ENCODE assay signal across 8 cellular contexts in genomic region chr3:184560992-184561328, GRCh38. TPM values are rescaled to one million over a fixed set of nuclear protein-coding genes. Genes with fewer than 3 reads are reported as not detected.
DNase-seq lines count a peak whose midpoint lies in the region; ATAC-seq and TF ChIP-seq lines count a peak whose summit lies in the region.

No MANE protein-coding gene starts in this region.

- no peaks in the 10 kb centered on the region for H3K9me3 ChIP-seq in upper lobe of left lung

- POLR2A ChIA-PET in activated naive CD8-positive, alpha-beta T cell treated with anti-CD3 and anti-CD28 coated beads, Interleukin-2, amount 10 ng/mL, durations not matched to agents 7 days and 5 days (lab: Charles Lee): interaction anchor here (1.2 to 1.6 kb wide), 2 partner anchors 217 to 244 kb away, joined by 4 to 12 read pairs; no protein-coding TSS in a partner anchor

- peak; percentile 3 for ATAC-seq in Right ventricle myocardium inferior
- ATAC-seq in activated naive CD8-positive, alpha-beta T cell treated with anti-CD3 and anti-CD28 coated beads, Interleukin-2, amount 10 ng/mL, durations not matched to agents 7 days and 5 days (ENCODE audit: low read depth): peak; percentile 52
- ATAC-seq in left lobe of liver: peak; percentile 2
- peak; percentile 0 to 34 for ATAC-seq in upper lobe of left lung (ENCODE audit: low FRiP score in 2 of 2)

- 6% methylated on average over 13 to 14 of the region's 14 CpGs for WGBS in upper lobe of left lung, 2 donors

- intact Hi-C loops in Right ventricle myocardium inferior (cut with DNase I): loop anchor here (1.0 kb wide), 2 partner anchors 166 to 216 kb away; no protein-coding TSS in a partner anchor
- intact Hi-C loops in cardiac septum (cut with DNase I): loop anchor here (1.0 kb wide), 2 partner anchors 166 to 217 kb away; no protein-coding TSS in a partner anchor

- peak overlapping the region in 1 of 4 donors; percentile 56 for H3K27ac ChIP-seq in upper lobe of left lung

- no peaks in the 10 kb centered on the region for H3K27me3 ChIP-seq in upper lobe of left lung

- no peak for TF ChIP-seq EP300 in upper lobe of left lung (IDR thresholded peaks at IDR 0.05)

- H3K4me3 ChIP-seq in upper lobe of left lung: peak overlapping the region in 3 of 4 donors; percentile 66 to 85 (median 78)

- H3K36me3 ChIP-seq in upper lobe of left lung: no peaks in the 10 kb centered on the region

- H3K4me3 Mint-ChIP-seq in activated naive CD8-positive, alpha-beta T cell treated with anti-CD3 and anti-CD28 coated beads, Interleukin-2, amount 10 ng/mL, durations not matched to agents 7 days and 5 days: peak overlapping the region; percentile 69

- H3K4me1 Mint-ChIP-seq in activated naive CD8-positive, alpha-beta T cell treated with anti-CD3 and anti-CD28 coated beads, Interleukin-2, amount 10 ng/mL, durations not matched to agents 7 days and 5 days: peaks cover 11% of the 10 kb centered on the region

- no peak for TF ChIP-seq POLR2A in upper lobe of left lung (IDR thresholded peaks at IDR 0.05)

- H3K36me3 Mint-ChIP-seq in activated naive CD8-positive, alpha-beta T cell treated with anti-CD3 and anti-CD28 coated beads, Interleukin-2, amount 10 ng/mL, durations not matched to agents 7 days and 5 days: no peaks in the 10 kb centered on the region

- H3K27ac Mint-ChIP-seq in activated naive CD8-positive, alpha-beta T cell treated with anti-CD3 and anti-CD28 coated beads, Interleukin-2, amount 10 ng/mL, durations not matched to agents 7 days and 5 days: no peak overlapping the region

- DNase-seq in Right ventricle myocardium inferior (ENCODE audit: missing footprints) (no peak), cardiac septum (ENCODE audit: low spot score) (no peak), left lobe of liver (ENCODE audit: low spot score) (no peak), upper lobe of left lung (no peak), NCI-H187 treated with DMSO at 0.1 percent for 48 hours (lab: John Stamatoyannopoulos, UW) (no peak), HUDEP-2 (lab: John Stamatoyannopoulos, UW; ENCODE audit: unreplicated experiment in 76 of 76) (no peak)
- DNase-seq in activated naive CD8-positive, alpha-beta T cell treated with anti-CD3 and anti-CD28 coated beads, Interleukin-2, amount 10 ng/mL, durations not matched to agents 7 days and 5 days: no peak
- DNase-seq in stimulated activated CD4-positive, alpha-beta T cell treated with anti-CD3 and anti-CD28 coated beads, Interleukin-4, amount 100 ng/mL, for 1 hour: no peak

- H3K4me1 ChIP-seq in upper lobe of left lung: peaks cover 31 to 47% (median 40%) of the 10 kb centered on the region in 4 donors

- peaks cover 59% of the 10 kb centered on the region for H3K27me3 Mint-ChIP-seq in activated naive CD8-positive, alpha-beta T cell treated with anti-CD3 and anti-CD28 coated beads, Interleukin-2, amount 10 ng/mL, durations not matched to agents 7 days and 5 days

- H3K9me3 Mint-ChIP-seq in activated naive CD8-positive, alpha-beta T cell treated with anti-CD3 and anti-CD28 coated beads, Interleukin-2, amount 10 ng/mL, durations not matched to agents 7 days and 5 days: no peaks in the 10 kb centered on the region

- no peak for TF ChIP-seq CTCF in upper lobe of left lung (IDR thresholded peaks at IDR 0.05)

RNA-seq across cellular contexts. Expression of gene EPHB3, which starts 0.6 kb away (rescaled TPM):
- total RNA-seq in Right ventricle myocardium inferior (1.6 TPM), cardiac septum (3.6 TPM), left lobe of liver (0.65 TPM), upper lobe of left lung (1 to 10 TPM; 3.1 to 10.0 (median 7.2) TPM)
- under 1 TPM in 1 of 2 experiments, not detected in 1; 0.25 TPM for total RNA-seq in activated naive CD8-positive, alpha-beta T cell treated with anti-CD3 and anti-CD28 coated beads, Interleukin-2, amount 10 ng/mL, durations not matched to agents 7 days and 5 days

Comparison
In these comparisons a context has a peak if more than half of its experiments do, and no peak if none do; other contexts are left out.
1. ATAC-seq: peak in every context shown above with its lines; median percentile 52 in activated naive CD8-positive, alpha-beta T cell treated with anti-CD3 and anti-CD28 coated beads, Interleukin-2, amount 10 ng/mL, durations not matched to agents 7 days and 5 days; 17 in upper lobe of left lung; 3 in Right ventricle myocardium inferior; 2 in left lobe of liver.